In genomic region chr22:35348703-35349102, GRCh38 we compare ENCODE assay signal across 17 cellular contexts. TPM values are rescaled to one million over a fixed set of nuclear protein-coding genes. Genes with fewer than 3 reads are reported as not detected.
DNase-seq lines count a peak whose midpoint lies in the region; ATAC-seq, FAIRE-seq and TF ChIP-seq lines count a peak whose summit lies in the region.
"Had no signal": no experiment of that assay in that cellular context is flagged by ENCODE, and none has a peak within 500 bp of the region (broad histone marks: within the 10 kb centered on the region; RNA-seq: fewer than 3 reads in every experiment).

No MANE protein-coding gene starts in this region.

- no peak for TF ChIP-seq CTCF in OCI-LY1 (IDR thresholded peaks at IDR 0.05; ENCODE audit: low read length)

- H3K9ac ChIP-seq in OCI-LY1 (ENCODE audit: low read length) (no peak overlapping the region), neuronal stem cell (ENCODE audit: low read depth, low read length, poor library complexity) (no peak overlapping the region)

- H3K23ac ChIP-seq in neuronal stem cell (ENCODE audit: low read depth, low read length, poor library complexity): no peak overlapping the region

- no CpG with 5 or more reads among the region's 5 CpGs for WGBS in neuronal stem cell (ENCODE audit: extremely low coverage in 2 of 2, insufficient read length in 2 of 2, insufficient replicate concordance in 1 of 2), 2 donors
- 77 to 90% (median 80%) methylated on average over 5 of the region's 5 CpGs for WGBS in small intestine, 3 donors

- peak overlapping the region; percentile 65 for H2BK12ac ChIP-seq in neuronal stem cell (ENCODE audit: low read length)

- no peak overlapping the region for H3K4me3 ChIP-seq in OCI-LY1 (ENCODE audit: low read depth, low read length, poor library complexity, severe bottlenecking)
- no peak overlapping the region for H3K4me3 ChIP-seq in neuronal stem cell (ENCODE audit: low read length in 2 of 2)
- H3K4me3 ChIP-seq in small intestine (ENCODE audit: low read depth in 1 of 2, low read length in 2 of 2): no peak overlapping the region

- no peak overlapping the region for H3K4ac ChIP-seq in neuronal stem cell (ENCODE audit: low read length)

- no peaks in the 10 kb centered on the region for H3K79me2 ChIP-seq in OCI-LY1 (ENCODE audit: insufficient read depth, low read length)

- H3K27me3 ChIP-seq in OCI-LY1 (ENCODE audit: insufficient read depth, low read length) (no peaks in the 10 kb centered on the region), neuronal stem cell (ENCODE audit: control insufficient read depth in 3 of 3, insufficient read depth in 3 of 3, low read depth in 1 of 3, low read length in 3 of 3) (peaks cover 0 to 5% (median 0%) of the 10 kb centered on the region in 3 experiments), small intestine (ENCODE audit: control insufficient read depth in 2 of 2, insufficient read depth in 2 of 2, low read length in 2 of 2) (no peaks in the 10 kb centered on the region)
- H3K27me3 ChIP-seq: SJCRH30 had no signal

- H3K27ac ChIP-seq in OCI-LY1 (ENCODE audit: low read depth, low read length, poor library complexity, severe bottlenecking) (peak overlapping the region; percentile 98), neuronal stem cell (replicated peaks; ENCODE audit: low read length) (no peak overlapping the region), small intestine (ENCODE audit: low read depth in 1 of 2, low read length in 1 of 2) (no peak overlapping the region)

- H3K4me2 ChIP-seq in OCI-LY1 (ENCODE audit: low read length) (no peak overlapping the region), neuronal stem cell (ENCODE audit: insufficient read depth, low read length, poor library complexity, severe bottlenecking) (no peak overlapping the region)

- peak overlapping the region; percentile 32 for H2AK5ac ChIP-seq in neuronal stem cell (ENCODE audit: low read depth, low read length)

- no peaks in the 10 kb centered on the region for H3K9me3 Mint-ChIP-seq in central memory CD8-positive, alpha-beta T cell
- H3K9me3 Mint-ChIP-seq: IgD-negative memory B cell had no signal

- peaks cover 20% of the 10 kb centered on the region for H3K27me3 Mint-ChIP-seq in central memory CD8-positive, alpha-beta T cell
- H3K27me3 Mint-ChIP-seq: B cell, IgD-negative memory B cell had no signal

- no peaks in the 10 kb centered on the region for H3K9me2 ChIP-seq in OCI-LY1 (ENCODE audit: low read depth, low read length)

- no peaks in the 10 kb centered on the region for H3K9me3 ChIP-seq in OCI-LY1 (ENCODE audit: low read length)
- H3K9me3 ChIP-seq in neuronal stem cell (replicated peaks in 1 of 2; ENCODE audit: control insufficient read depth in 2 of 2, insufficient read depth in 1 of 2, low read depth in 1 of 2, low read length in 2 of 2): peaks cover 0 to under 1% of the 10 kb centered on the region in 2 donors
- no peaks in the 10 kb centered on the region for H3K9me3 ChIP-seq in small intestine (ENCODE audit: control insufficient read depth, low read depth)
- H3K9me3 ChIP-seq: SJCRH30 had no signal

- no peaks in the 10 kb centered on the region for H3K79me1 ChIP-seq in neuronal stem cell (ENCODE audit: low read depth, low read length)

- no peak for FAIRE-seq in small intestine (lab: Jason Lieb, UNC)
- FAIRE-seq: D721Med, RCC 7860 had no signal

- no peak overlapping the region for H2BK15ac ChIP-seq in neuronal stem cell (ENCODE audit: low read length)

- no peak for ATAC-seq in central memory CD8-positive, alpha-beta T cell (replicated peaks; ENCODE audit: extremely low read depth, poor library complexity, severe bottlenecking)
- ATAC-seq in HG02981 (IDR thresholded peaks at IDR 0.05; ENCODE audit: unreplicated experiment): no peak
- no peak for ATAC-seq in HG02884 (IDR thresholded peaks at IDR 0.05; ENCODE audit: unreplicated experiment)
- ATAC-seq: SK-N-SH treated with all-trans-retinoic acid at 6 μM for 48 hours had no signal

- no peak overlapping the region for H2BK5ac ChIP-seq in neuronal stem cell (ENCODE audit: low read length)

- no peaks in the 10 kb centered on the region for H4K20me1 ChIP-seq in OCI-LY1 (ENCODE audit: insufficient read depth, low read length)

- H3K18ac ChIP-seq in neuronal stem cell (ENCODE audit: low read length): peak overlapping the region; percentile 49

- peak overlapping the region; percentile 27 for H4K8ac ChIP-seq in neuronal stem cell (ENCODE audit: low read depth, low read length)

- no peak overlapping the region for H4K91ac ChIP-seq in neuronal stem cell (ENCODE audit: low read depth, low read length, poor library complexity)

- H2BK120ac ChIP-seq in neuronal stem cell (ENCODE audit: low read depth, low read length): no peak overlapping the region

- H3K27ac Mint-ChIP-seq in central memory CD8-positive, alpha-beta T cell (ENCODE audit: low read depth): peak overlapping the region; percentile 78

- H3K4me3 Mint-ChIP-seq in central memory CD8-positive, alpha-beta T cell: no peak overlapping the region
- H3K4me3 Mint-ChIP-seq: B cell, IgD-negative memory B cell had no signal

- no peak overlapping the region for H2AFZ ChIP-seq in OCI-LY1 (ENCODE audit: low read length)
- H2AFZ ChIP-seq in neuronal stem cell (ENCODE audit: low read length): no peak overlapping the region

- H3F3A ChIP-seq in OCI-LY1 (ENCODE audit: insufficient read depth, low read length): no peaks in the 10 kb centered on the region

- H3K36me3 ChIP-seq in OCI-LY1 (ENCODE audit: insufficient read depth, low read length) (peaks cover 4% of the 10 kb centered on the region), neuronal stem cell (replicated peaks in 1 of 2; ENCODE audit: control insufficient read depth in 2 of 2, insufficient read depth in 2 of 2, low read length in 2 of 2) (peaks cover 0 to under 1% of the 10 kb centered on the region in 2 donors), small intestine (ENCODE audit: control insufficient read depth in 2 of 2, insufficient read depth in 2 of 2, low read length in 2 of 2) (peaks cover 4 to 6% of the 10 kb centered on the region in 2 donors)
- H3K36me3 ChIP-seq: SJCRH30 had no signal

- peaks cover 21% of the 10 kb centered on the region for H3K4me1 Mint-ChIP-seq in central memory CD8-positive, alpha-beta T cell

- no peak for DNase-seq in central memory CD8-positive, alpha-beta T cell (ENCODE audit: low spot score in 2 of 2)
- DNase-seq in neuronal stem cell (ENCODE audit: low spot score): no peak
- DNase-seq in HuH-7.5 (ENCODE audit: low spot score): no peak
- DNase-seq in small intestine: no peak
- DNase-seq: H7, NCI-H1048, NCI-H1694, NCI-H226, SJCRH30 had no signal

- H3K4me1 ChIP-seq in OCI-LY1 (ENCODE audit: insufficient read depth, low read length, severe bottlenecking) (peaks cover 80% of the 10 kb centered on the region), neuronal stem cell (ENCODE audit: control insufficient read depth in 2 of 2, insufficient read depth in 1 of 2, low read depth in 1 of 2, low read length in 2 of 2) (peaks cover 8 to 10% of the 10 kb centered on the region in 2 donors), small intestine (ENCODE audit: control insufficient read depth in 2 of 2, insufficient read depth in 1 of 2, low read depth in 1 of 2, low read length in 1 of 2) (no peaks in the 10 kb centered on the region)

- H3K14ac ChIP-seq in neuronal stem cell (ENCODE audit: low read length): no peak overlapping the region

- peaks cover 9% of the 10 kb centered on the region for H3K36me3 Mint-ChIP-seq in central memory CD8-positive, alpha-beta T cell (ENCODE audit: insufficient read depth)

RNA-seq across cellular contexts. Expression of gene HMOX1, which starts 32.2 kb away (rescaled TPM):
- polyA plus RNA-seq in neuronal stem cell (2013, experiment 1 of 2): 5.1 TPM
- polyA plus RNA-seq in neuronal stem cell (2013, experiment 2 of 2): 5.5 TPM
- 100 to 1,000 TPM in 1 of 3 donors, 10 to 100 TPM in 2; 22.3 to 119 (median 91.0) TPM for polyA plus RNA-seq in small intestine

RNA-seq across cellular contexts. Expression of gene TOM1, which starts 49.0 kb away (rescaled TPM):
- 16.6 TPM for polyA plus RNA-seq in neuronal stem cell (2013, experiment 1 of 2)
- 17.0 TPM for polyA plus RNA-seq in neuronal stem cell (2013, experiment 2 of 2)
- 100 to 1,000 TPM in 2 of 3 donors, 10 to 100 TPM in 1; 46.6 to 112 (median 101) TPM for polyA plus RNA-seq in small intestine

RNA-seq across cellular contexts. Expression of gene MCM5, which starts 51.2 kb away (rescaled TPM):
- polyA plus RNA-seq in neuronal stem cell (2013, experiment 1 of 2): 43.8 TPM
- 41.6 TPM for polyA plus RNA-seq in neuronal stem cell (2013, experiment 2 of 2)
- polyA plus RNA-seq in small intestine: 10 to 100 TPM in 1 of 3 donors, 1 to 10 TPM in 2; 5.6 to 31.8 (median 6.5) TPM
